ENCODE assay signal across 8 cellular contexts in genomic region chr19:50003810-50004419, GRCh38. TPM values are rescaled to one million over a fixed set of nuclear protein-coding genes. Genes with fewer than 3 reads are reported as not detected.
DNase-seq lines count a peak whose midpoint lies in the region; ATAC-seq, FAIRE-seq and TF ChIP-seq lines count a peak whose summit lies in the region.

No MANE protein-coding gene starts in this region.

- H3K4me3 Mint-ChIP-seq in endothelial cell (ENCODE audit: unreplicated experiment): no peak overlapping the region

- TF ChIP-seq CTCF in endothelial cell (IDR thresholded peaks at IDR 0.05; ENCODE audit: unreplicated experiment): no peak

- DNase-seq in 8988T: peak; percentile 58
- no peak for DNase-seq in GM18507 (ENCODE audit: extremely low spot score, insufficient read length, low read depth)
- peak; percentile 94 for DNase-seq in SW480 (ENCODE audit: low spot score)
- peak; percentile 64 for DNase-seq in epidermal melanocyte (ENCODE audit: insufficient read length, low spot score)
- DNase-seq in pulmonary artery endothelial cell (ENCODE audit: low read depth, low spot score): peak; percentile 35
- no peak for DNase-seq in COLO668 (lab: John Stamatoyannopoulos, UW; ENCODE audit: unreplicated experiment)
- no peak for DNase-seq in endothelial cell (ENCODE audit: low spot score)

- peaks cover 3% of the 10 kb centered on the region for H3K27me3 Mint-ChIP-seq in endothelial cell (ENCODE audit: unreplicated experiment)

- FAIRE-seq in GM18507 (lab: Jason Lieb, UNC): peak; percentile 60

- no peak overlapping the region for H3K27ac Mint-ChIP-seq in endothelial cell (ENCODE audit: unreplicated experiment)

- H3K36me3 Mint-ChIP-seq in endothelial cell (ENCODE audit: low read depth, unreplicated experiment): peaks cover 41% of the 10 kb centered on the region

- no peaks in the 10 kb centered on the region for H3K4me1 Mint-ChIP-seq in endothelial cell (ENCODE audit: unreplicated experiment)

- H3K9me3 Mint-ChIP-seq in endothelial cell (ENCODE audit: unreplicated experiment): no peaks in the 10 kb centered on the region

- ATAC-seq in GM21367 (IDR thresholded peaks at IDR 0.05; ENCODE audit: unreplicated experiment): no peak

RNA-seq across cellular contexts. Expression of gene VRK3, which starts 21.3 kb away (rescaled TPM):
- total RNA-seq in pulmonary artery endothelial cell (16.4 and 22.4 TPM in 2 replicates), endothelial cell (ENCODE audit: unreplicated experiment) (51.2 TPM)

RNA-seq across cellular contexts. Expression of gene ZNF473, which starts 21.9 kb away (rescaled TPM):
- 7.3 and 10.4 TPM in 2 replicates for total RNA-seq in pulmonary artery endothelial cell
- total RNA-seq in endothelial cell (ENCODE audit: unreplicated experiment): 10.9 TPM

RNA-seq across cellular contexts. Expression of gene SIGLEC11, which starts 42.9 kb away (rescaled TPM):
- total RNA-seq in pulmonary artery endothelial cell (not detected in 2 replicates), endothelial cell (ENCODE audit: unreplicated experiment) (not detected)

Comparison
In these comparisons a context has a peak if more than half of its experiments do, and no peak if none do; other contexts are left out.
1. DNase-seq: peak in 8988T (single experiment), SW480 (single experiment), epidermal melanocyte (single experiment) and pulmonary artery endothelial cell (single experiment); none in GM18507 (single experiment), COLO668 (single experiment) and endothelial cell (single experiment).